In the genomic region with DNA sequence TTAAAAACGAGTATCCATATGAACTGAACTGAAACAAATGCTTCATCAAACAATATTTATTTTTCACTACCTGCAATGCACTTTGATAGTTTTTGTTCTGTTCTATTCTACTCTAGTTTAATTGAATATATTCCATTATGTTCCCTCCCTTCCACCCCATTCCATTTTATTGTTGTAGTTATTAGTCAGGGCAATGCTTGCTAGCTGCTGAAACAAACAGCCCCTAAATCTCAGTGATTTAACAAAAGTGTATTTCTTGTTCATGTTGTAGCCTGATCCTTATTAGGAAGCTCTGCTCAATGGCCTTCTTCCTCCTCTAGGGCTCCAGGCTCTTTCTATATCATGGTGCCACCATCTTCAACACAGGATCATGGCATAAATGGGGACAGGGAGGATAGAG, we compare ENCODE assay signal across 32 cellular contexts.
"Had no signal": no experiment of that assay in that cellular context is flagged by ENCODE, and none has a peak within 500 bp of the region (broad histone marks: within the 10 kb centered on the region; RNA-seq: fewer than 3 reads in every experiment).

No MANE protein-coding gene starts in this region.

- H3K27me3 ChIP-seq: ascending aorta, body of pancreas, brain microvascular endothelial cell, cardiac muscle cell had no signal

- DNase-seq: activated effector memory CD4-positive, alpha-beta T cell treated with anti-CD3 and anti-CD28 coated beads, Interleukin-2, amount 50 U/mL, for 16 hours; activated effector memory CD4-positive, alpha-beta T cell treated with Interleukin-2 at 50 U/mL for 16 hours; activated gamma-delta T cell; activated gamma-delta T cell treated with Interleukin-2 at 50 U/mL for 16 hours; activated naive CD4-positive, alpha-beta T cell; activated naive CD4-positive, alpha-beta T cell treated with anti-CD3 and anti-CD28 coated beads for 36 hours; activated naive CD4-positive, alpha-beta T cell treated with anti-CD3 and anti-CD28 coated beads, Interleukin-2, amount 10 ng/mL, durations not matched to agents 7 days and 5 days; activated naive CD4-positive, alpha-beta T cell treated with anti-CD3 and anti-CD28 coated beads, Interleukin-2, amount 50 U/mL, for 16 hours; activated naive CD4-positive, alpha-beta T cell treated with Interleukin-2 at 50 U/mL for 16 hours; activated naive CD8-positive, alpha-beta T cell treated with anti-CD3 and anti-CD28 coated beads for 36 hours; activated naive CD8-positive, alpha-beta T cell treated with anti-CD3 and anti-CD28 coated beads, Interleukin-2, amount 10 ng/mL, durations not matched to agents 7 days and 5 days; activated naive CD8-positive, alpha-beta T cell treated with anti-CD3 and anti-CD28 coated beads, Interleukin-2, amount 50 U/mL, for 24 hours; activated T-cell treated with anti-CD3 and anti-CD28 coated beads, Interleukin-2, amount 50 U/mL, for 24 hours; activated T-cell treated with anti-CD3 and anti-CD28 coated beads, Interleukin-2, amount 50 U/mL, for 4 hours; activated T-cell treated with anti-CD3 and anti-CD28 coated beads, Interleukin-2, amount 50 U/mL, for 48 hours; activated T-cell treated with anti-CD3 and anti-CD28 coated beads, Interleukin-2, amount 50 U/mL, for 72 hours; adrenal gland; amniotic stem cell; amygdala; anterior cingulate cortex; aorta; body of pancreas; brain microvascular endothelial cell; caudate nucleus; central memory CD4-positive, alpha-beta T cell; cerebellar nuclear complex had no signal

- H3K4me1 ChIP-seq: adrenal gland, ascending aorta, body of pancreas, breast epithelium had no signal

- FAIRE-seq: bronchial epithelial cell had no signal

- H3K27ac ChIP-seq: adrenal gland, ascending aorta, body of pancreas, brain microvascular endothelial cell, breast epithelium, cardiac muscle cell had no signal

- H3K9me3 ChIP-seq: adrenal gland, ascending aorta, body of pancreas, breast epithelium had no signal

- H3K36me3 ChIP-seq: adrenal gland, ascending aorta, brain microvascular endothelial cell, breast epithelium, cardiac muscle cell had no signal

- ATAC-seq: activated naive CD4-positive, alpha-beta T cell treated with anti-CD3 and anti-CD28 coated beads, Interleukin-2, amount 50 U/mL, for 72 hours; activated naive CD8-positive, alpha-beta T cell treated with anti-CD3 and anti-CD28 coated beads, Interleukin-2, amount 50 U/mL, for 24 hours; activated T-cell treated with anti-CD3 and anti-CD28 coated beads, Interleukin-2, amount 50 U/mL, for 4 hours; activated T-cell treated with anti-CD3 and anti-CD28 coated beads, Interleukin-2, amount 50 U/mL, for 72 hours; activated T-helper 17 cell treated with anti-CD3 and anti-CD28 coated beads, Interleukin-2, amount 50 U/mL, for 72 hours; body of pancreas had no signal

- H3K4me3 ChIP-seq: adrenal gland, ascending aorta, body of pancreas, breast epithelium, cardiac muscle cell had no signal
